Comparison of ENCODE assay signal across 1 cellular context in genomic region chr16:22282254-22282892, GRCh38.
TF ChIP-seq lines count a peak whose summit lies in the region.

No MANE protein-coding gene starts in this region.

TF ChIP-seq in K562, 482 proteins besides CTCF, POLR2A, EP300 and RAD21 (continued from another document and continues in another):
- TF ChIP-seq ZMIZ1 (IDR thresholded peaks at IDR 0.05; ENCODE audit: low read depth in 2 of 2, low read length in 2 of 2): peak in 1 of 2 experiments; percentile 92; a peak in 2 of 4 replicates
- no peak for TF ChIP-seq ZC3H8 (IDR thresholded peaks at IDR 0.05)
- TF ChIP-seq ZNF639 (CRISPR knock-in tag; conservative IDR thresholded peaks at IDR 0.05 in 1 of 2, IDR thresholded peaks at IDR 0.05 in 1 of 2): peak in 1 of 2 experiments; percentile 55; a peak in 2 of 4 replicates
- TF ChIP-seq PHB2 (IDR thresholded peaks at IDR 0.05; ENCODE audit: low read depth): peak; percentile 87
- peak; percentile 95 for TF ChIP-seq THRA (IDR thresholded peaks at IDR 0.05)
- TF ChIP-seq HDAC2 (IDR thresholded peaks at IDR 0.05): peak; percentile 95
- TF ChIP-seq KLF13 (tag; IDR thresholded peaks at IDR 0.05; ENCODE audit: borderline replicate concordance, low read depth): 0 out of 2 replicates have a peak, but pooled peaks have one; percentile 35
- TF ChIP-seq MLLT1 (IDR thresholded peaks at IDR 0.05): peak; percentile 23 to 61; a peak in 1 of 4 replicates
- TF ChIP-seq ARID3A (IDR thresholded peaks at IDR 0.05; ENCODE audit: borderline replicate concordance, low read depth, low read length): peak; percentile 91
- 0 out of 2 replicates have a peak, but pooled peaks have one; percentile 26 for TF ChIP-seq NFRKB (IDR thresholded peaks at IDR 0.05; ENCODE audit: low read depth)
- peak; percentile 96 for TF ChIP-seq LEF1 (IDR thresholded peaks at IDR 0.05)
- peak; percentile 99 for TF ChIP-seq CBFA2T3 (IDR thresholded peaks at IDR 0.05)
- peak; percentile 93 for TF ChIP-seq CC2D1A (IDR thresholded peaks at IDR 0.05)
- TF ChIP-seq MTA1 (IDR thresholded peaks at IDR 0.05; ENCODE audit: borderline replicate concordance): peak; percentile 86
- 0 out of 2 replicates have a peak, but pooled peaks have one; percentile 44 for TF ChIP-seq HSF4 (CRISPR knock-in tag; IDR thresholded peaks at IDR 0.05; ENCODE audit: borderline replicate concordance)
- no peak for TF ChIP-seq CHD2 (IDR thresholded peaks at IDR 0.05; ENCODE audit: low read depth, low read length)
- TF ChIP-seq DACH1 (IDR thresholded peaks at IDR 0.05; ENCODE audit: partially characterized antibody): peak; percentile 46
- TF ChIP-seq ZEB2 (IDR thresholded peaks at IDR 0.05): peak; percentile 93
- TF ChIP-seq ZKSCAN8 (CRISPR knock-in tag; IDR thresholded peaks at IDR 0.05): peak; percentile 70; the same call in 1 of the 2 replicates
- peak; percentile 98 for TF ChIP-seq TAL1 (IDR thresholded peaks at IDR 0.05)
- 0 out of 2 replicates have a peak, but pooled peaks have one; percentile 31 for TF ChIP-seq TARDBP (IDR thresholded peaks at IDR 0.05)
- TF ChIP-seq ZNF408 (CRISPR knock-in tag; IDR thresholded peaks at IDR 0.05; ENCODE audit: low read depth): no peak
- TF ChIP-seq SP1 (CRISPR knock-in tag; IDR thresholded peaks at IDR 0.05): peak; percentile 77
- TF ChIP-seq MED1 (CRISPR knock-in tag; IDR thresholded peaks at IDR 0.05; ENCODE audit: borderline replicate concordance): no peak
- no peak for TF ChIP-seq HMG20B (CRISPR knock-in tag; IDR thresholded peaks at IDR 0.05)
- peak; percentile 87 for TF ChIP-seq ETV1 (tag; conservative IDR thresholded peaks at IDR 0.05; ENCODE audit: low read depth)
- peak; percentile 92 for TF ChIP-seq NCOA1 (IDR thresholded peaks at IDR 0.05; ENCODE audit: low read depth)
- TF ChIP-seq TRIM24 (IDR thresholded peaks at IDR 0.05): peak; percentile 97 to 99
- TF ChIP-seq BRD9 (IDR thresholded peaks at IDR 0.05; ENCODE audit: low read depth, partially characterized antibody): peak; percentile 43
- no peak; a peak in 1 of 3 replicates for TF ChIP-seq CBX3 (IDR thresholded peaks at IDR 0.05; ENCODE audit: borderline replicate concordance in 1 of 2, low read length in 2 of 2)
- peak; percentile 89 for TF ChIP-seq TRIM28 (IDR thresholded peaks at IDR 0.05)
- peak; percentile 90 for TF ChIP-seq NBN (IDR thresholded peaks at IDR 0.05; ENCODE audit: low read depth)
- TF ChIP-seq NFYB (IDR thresholded peaks at IDR 0.05; ENCODE audit: extremely low read depth, insufficient read length): no peak
- peak; percentile 76; the same call in 1 of the 2 replicates for TF ChIP-seq ZNF395 (CRISPR knock-in tag; IDR thresholded peaks at IDR 0.05)
- peak; percentile 58; the same call in 1 of the 2 replicates for TF ChIP-seq ETV5 (CRISPR knock-in tag; IDR thresholded peaks at IDR 0.05; ENCODE audit: low read depth)
- peak; percentile 17; the same call in 1 of the 2 replicates for TF ChIP-seq MAFF (IDR thresholded peaks at IDR 0.05; ENCODE audit: low read length)
- peak; percentile 27; the same call in 1 of the 2 replicates for TF ChIP-seq NFE2L1 (tag; IDR thresholded peaks at IDR 0.05; ENCODE audit: borderline replicate concordance, low read depth)
- TF ChIP-seq POLR2AphosphoS5 (IDR thresholded peaks at IDR 0.05; ENCODE audit: control insufficient read depth, insufficient read depth, low read depth, low read length): peak; percentile 88
- TF ChIP-seq NR4A1 (CRISPR knock-in tag; IDR thresholded peaks at IDR 0.05): no peak
- TF ChIP-seq NR4A1 (tag; IDR thresholded peaks at IDR 0.05): peak; percentile 52; the same call in 1 of the 2 replicates
- TF ChIP-seq MYC (IDR thresholded peaks at IDR 0.05; ENCODE audit: low read depth, low read length): peak; percentile 48
- no peak for TF ChIP-seq MYC (CRISPR knock-in tag; IDR thresholded peaks at IDR 0.05; ENCODE audit: borderline replicate concordance, low read depth)
- peak; percentile 36 for TF ChIP-seq TAF9B (IDR thresholded peaks at IDR 0.05; ENCODE audit: partially characterized antibody)
- 0 out of 2 replicates have a peak, but pooled peaks have one; percentile 49 for TF ChIP-seq PYGO2 (tag; IDR thresholded peaks at IDR 0.05)
- TF ChIP-seq NEUROD1 (IDR thresholded peaks at IDR 0.05; ENCODE audit: borderline replicate concordance, low read depth, low read length, partially characterized antibody): peak; percentile 68
- TF ChIP-seq HLTF (IDR thresholded peaks at IDR 0.05): 0 out of 2 replicates have a peak, but pooled peaks have one; percentile 13
- peak; percentile 87 for TF ChIP-seq CTBP1 (IDR thresholded peaks at IDR 0.05; ENCODE audit: borderline replicate concordance)
- peak; percentile 64 to 81 for TF ChIP-seq NCOA2 (IDR thresholded peaks at IDR 0.05; ENCODE audit: partially characterized antibody in 2 of 2)
- TF ChIP-seq IRF9 (tag; IDR thresholded peaks at IDR 0.05): 0 out of 2 replicates have a peak, but pooled peaks have one; percentile 54
- TF ChIP-seq ZNF655 (CRISPR knock-in tag; IDR thresholded peaks at IDR 0.05): no peak
- no peak for TF ChIP-seq BRF1 (IDR thresholded peaks at IDR 0.05; ENCODE audit: borderline replicate concordance, extremely low read depth, insufficient read length)
- TF ChIP-seq MTA3 (IDR thresholded peaks at IDR 0.05; ENCODE audit: borderline replicate concordance): 0 out of 2 replicates have a peak, but pooled peaks have one; percentile 75
- peak; percentile 75; the same call in 1 of the 2 replicates for TF ChIP-seq BHLHE40 (IDR thresholded peaks at IDR 0.05; ENCODE audit: low read length)
- TF ChIP-seq LCOR (CRISPR knock-in tag; IDR thresholded peaks at IDR 0.05): peak; percentile 70
- TF ChIP-seq MNT (conservative IDR thresholded peaks at IDR 0.05): peak; percentile 30 to 67; a peak in 2 of 4 replicates
